In genomic region chr7:116211006-116211912, GRCh38 we compare ENCODE assay signal across 8 cellular contexts.
DNase-seq lines count a peak whose midpoint lies in the region; ATAC-seq and TF ChIP-seq lines count a peak whose summit lies in the region.

No MANE protein-coding gene starts in this region.

- no peak for TF ChIP-seq CTCF in AG09309 (IDR thresholded peaks at IDR 0.05; ENCODE audit: control insufficient read depth, insufficient read depth, low read depth, low read length, missing control alignments)

- DNase-seq in AG09309 (ENCODE audit: low read depth) = peak; percentile 42
- peak; percentile 49 to 59 for DNase-seq in NOMO-1 (lab: John Stamatoyannopoulos, UW; ENCODE audit: unreplicated experiment in 2 of 2)
- peak; percentile 21 to 53 (median 43) for DNase-seq in activated CD8-positive, alpha-beta memory T cell treated with anti-CD3 and anti-CD28 coated beads for 48 hours (ENCODE audit: low read depth in 2 of 3, low spot score in 2 of 3)
- peak; percentile 71 for DNase-seq in epithelial cell of prostate (ENCODE audit: low read depth, low spot score)

- H3K4me3 ChIP-seq in AG09309 (ENCODE audit: control insufficient read depth, low read depth, low read length) (peak overlapping the region; percentile 54), muscle layer of duodenum (ENCODE audit: low read depth in 1 of 2, low read length in 2 of 2) (peak overlapping the region; percentile 59 to 88)

- ATAC-seq in GM19023 (IDR thresholded peaks at IDR 0.05; ENCODE audit: unreplicated experiment) = peak; percentile 74
- peak; percentile 77 for ATAC-seq in HG03159 (IDR thresholded peaks at IDR 0.05; ENCODE audit: unreplicated experiment)
- ATAC-seq in stimulated activated memory B cell treated with anti-CD40 and anti-IgM and Interleukin-4, amounts not matched to agents 10 μg/mL and 1 μg/mL and 100 μg/mL, for 72 hours = peak; percentile 83

- H3K36me3 Mint-ChIP-seq in stimulated activated memory B cell treated with anti-CD40 and anti-IgM and Interleukin-4, amounts not matched to agents 10 μg/mL and 1 μg/mL and 100 μg/mL, for 72 hours = peaks cover 5% of the 10 kb centered on the region

- peak overlapping the region; percentile 97 for H3K27ac Mint-ChIP-seq in stimulated activated memory B cell treated with anti-CD40 and anti-IgM and Interleukin-4, amounts not matched to agents 10 μg/mL and 1 μg/mL and 100 μg/mL, for 72 hours

- no peaks in the 10 kb centered on the region for H3K9me3 Mint-ChIP-seq in stimulated activated memory B cell treated with anti-CD40 and anti-IgM and Interleukin-4, amounts not matched to agents 10 μg/mL and 1 μg/mL and 100 μg/mL, for 72 hours

- peaks cover 43% of the 10 kb centered on the region for H3K4me1 Mint-ChIP-seq in stimulated activated memory B cell treated with anti-CD40 and anti-IgM and Interleukin-4, amounts not matched to agents 10 μg/mL and 1 μg/mL and 100 μg/mL, for 72 hours

- H3K27ac ChIP-seq in epithelial cell of prostate (peak overlapping the region; percentile 99), muscle layer of duodenum (ENCODE audit: low read length) (peak overlapping the region; percentile 99)

- peaks cover 4 to 13% of the 10 kb centered on the region in 2 donors for H3K4me1 ChIP-seq in muscle layer of duodenum (ENCODE audit: control insufficient read depth in 1 of 2, insufficient read depth in 2 of 2, low read length in 2 of 2)

- peaks cover 0 to 6% of the 10 kb centered on the region in 2 donors for H3K36me3 ChIP-seq in muscle layer of duodenum (ENCODE audit: control insufficient read depth in 1 of 2, insufficient read depth in 2 of 2, low read length in 2 of 2)

- no peaks in the 10 kb centered on the region for H3K27me3 Mint-ChIP-seq in stimulated activated memory B cell treated with anti-CD40 and anti-IgM and Interleukin-4, amounts not matched to agents 10 μg/mL and 1 μg/mL and 100 μg/mL, for 72 hours

- H3K27me3 ChIP-seq in muscle layer of duodenum (ENCODE audit: low read depth, low read length) = no peaks in the 10 kb centered on the region

- H3K9me3 ChIP-seq in muscle layer of duodenum (ENCODE audit: control insufficient read depth in 1 of 2, low read length in 2 of 2) = no peaks in the 10 kb centered on the region

- H3K4me3 Mint-ChIP-seq in stimulated activated memory B cell treated with anti-CD40 and anti-IgM and Interleukin-4, amounts not matched to agents 10 μg/mL and 1 μg/mL and 100 μg/mL, for 72 hours = peak overlapping the region; percentile 99

Comparison
In these comparisons a context has a peak if more than half of its experiments do, and no peak if none do; other contexts are left out.
1. Peak in every context shown above with its lines: DNase-seq, ATAC-seq, H3K4me3 ChIP-seq and H3K27ac ChIP-seq.